8 cellular contexts compared by ENCODE assay signal in genomic region chr7:127447326-127447945, GRCh38. TPM values are rescaled to one million over a fixed set of nuclear protein-coding genes. Genes with fewer than 3 reads are reported as not detected.
A peak's percentile ranks its signal among the peaks of the same experiment; 100 is the strongest.
DNase-seq lines count a peak whose midpoint lies in the region; ATAC-seq and TF ChIP-seq lines count a peak whose summit lies in the region.

No MANE protein-coding gene starts in this region.

- no peak for TF ChIP-seq EP300 in transverse colon (IDR thresholded peaks at IDR 0.05; ENCODE audit: low read depth)

- no peaks in the 10 kb centered on the region for H3K4me1 ChIP-seq in ascending aorta
- no peaks in the 10 kb centered on the region for H3K4me1 ChIP-seq in transverse colon

- in situ Hi-C loops in transverse colon (cut with MboI; ENCODE audit: low pct_ligation_motif_present in 1 of 4, low pct_unique_long_range_greater_than_20kb in 1 of 4, low sequenced_read_pairs in 3 of 4): loop anchor here in 1 of 4 donors (10.0 kb wide), 1 partner anchor 103 kb away; no protein-coding TSS in a partner anchor

- TF ChIP-seq CTCF in GM06990 (IDR thresholded peaks at IDR 0.05; ENCODE audit: insufficient read depth, low read length, poor library complexity, severe bottlenecking) (peak; percentile 90), ascending aorta (IDR thresholded peaks at IDR 0.05) (peak in 2 of 3 experiments; percentile 10 to 22), transverse colon (IDR thresholded peaks at IDR 0.05) (peak; percentile 45 to 58 (median 56))

- no peak for TF ChIP-seq POLR2A in transverse colon (IDR thresholded peaks at IDR 0.05)

- intact Hi-C loops in ascending aorta (cut with DNase I) (no loop called here), transverse colon (cut with DNase I; ENCODE audit: low total_unique reads) (no loop called here)

- no peaks in the 10 kb centered on the region for H3K36me3 ChIP-seq in GM06990 (ENCODE audit: control insufficient read depth, insufficient read depth, low read length)
- no peaks in the 10 kb centered on the region for H3K36me3 ChIP-seq in ascending aorta
- no peaks in the 10 kb centered on the region for H3K36me3 ChIP-seq in transverse colon

- no peak overlapping the region for H3K27ac ChIP-seq in ascending aorta
- no peak overlapping the region for H3K27ac ChIP-seq in transverse colon

- WGBS in transverse colon (ENCODE audit: low coverage in 1 of 2), 2 donors: 0% methylated on average over 1 of the region's 1 CpG; no CpG with 5 or more reads in 1 of the 2 donors

- H3K4me3 ChIP-seq in GM06990 (replicated peaks; ENCODE audit: low read depth, low read length) (no peak overlapping the region), ascending aorta (no peak overlapping the region), transverse colon (no peak overlapping the region)

- H3K9me3 ChIP-seq in ascending aorta (peaks cover 10 to 23% of the 10 kb centered on the region in 2 donors), transverse colon (peaks cover 0 to 12% of the 10 kb centered on the region in 2 donors)

- ATAC-seq in GM21619 (IDR thresholded peaks at IDR 0.05; ENCODE audit: unreplicated experiment): peak; percentile 100

- DNase-seq in GM06990 (ENCODE audit: extremely low read depth, insufficient read length): peak; percentile 27
- peak; percentile 30 for DNase-seq in HuH-7 (ENCODE audit: low spot score)
- peak; percentile 67 for DNase-seq in SKM-1 (lab: John Stamatoyannopoulos, UW; ENCODE audit: unreplicated experiment)
- DNase-seq in ascending aorta (ENCODE audit: low spot score in 2 of 2): no peak
- DNase-seq in lung microvascular endothelial cell (ENCODE audit: low read depth in 2 of 2): peak; percentile 40 to 79
- DNase-seq in transverse colon: peak; percentile 38
- DNase-seq in NCI-H2227 (lab: John Stamatoyannopoulos, UW; ENCODE audit: unreplicated experiment): no peak

- no peaks in the 10 kb centered on the region for H3K27me3 ChIP-seq in GM06990 (replicated peaks; ENCODE audit: control insufficient read depth, insufficient read depth, low read length)
- no peaks in the 10 kb centered on the region for H3K27me3 ChIP-seq in ascending aorta
- H3K27me3 ChIP-seq in transverse colon: peaks cover 12% of the 10 kb centered on the region

RNA-seq across cellular contexts. Expression of gene ZNF800, which starts 54.9 kb away (rescaled TPM):
- total RNA-seq in ascending aorta: 36.9 TPM
- total RNA-seq in lung microvascular endothelial cell: 5.4 and 9.9 TPM in 2 replicates
- total RNA-seq in transverse colon: 10 to 100 TPM; 31.7 to 60.7 (median 41.5) TPM

Comparison
In these comparisons a context has a peak if more than half of its experiments do, and no peak if none do; other contexts are left out.
1. DNase-seq: peak in GM06990 (single experiment), HuH-7 (single experiment), SKM-1 (single experiment), lung microvascular endothelial cell (2 of 2) and transverse colon (single experiment); none in ascending aorta (0 of 2) and NCI-H2227 (single experiment).
2. CTCF ChIP-seq: peak in every context shown above with its lines; median percentile 90 in GM06990; 56 in transverse colon; 16 in ascending aorta.